ENCODE assay signal across 14 cellular contexts in genomic region chr5:117107859-117108258, GRCh38.
"Had no signal": no experiment of that assay in that cellular context is flagged by ENCODE, and none has a peak within 500 bp of the region (broad histone marks: within the 10 kb centered on the region; RNA-seq: fewer than 3 reads in every experiment).

No MANE protein-coding gene starts in this region.

- H3K36me3 ChIP-seq: breast epithelium, ovary, sigmoid colon had no signal

- H3K27ac ChIP-seq: breast epithelium, ovary, sigmoid colon had no signal

- ATAC-seq: esophagus mucosa had no signal

- H3K27me3 ChIP-seq: breast epithelium, ovary, sigmoid colon had no signal

- H3K9me3 ChIP-seq: breast epithelium, ovary, sigmoid colon had no signal

- DNase-seq: activated CD4-positive, alpha-beta memory T cell treated with anti-CD3 and anti-CD28 coated beads for 36 hours; activated CD4-positive, CD25-positive, alpha-beta regulatory T cell treated with anti-CD3 and anti-CD28 coated beads, Interleukin-2, amount 50 U/mL, for 72 hours; activated gamma-delta T cell treated with Interleukin-2 at 50 U/mL for 16 hours; activated naive CD8-positive, alpha-beta T cell treated with anti-CD3 and anti-CD28 coated beads, Interleukin-2, amount 10 ng/mL, durations not matched to agents 7 days and 5 days; activated T-cell treated with anti-CD3 and anti-CD28 coated beads, Interleukin-2, amount 50 U/mL, for 48 hours; anterior cingulate cortex; hippocampal formation; kidney glomerular epithelial cell; ovary; sigmoid colon; stimulated activated CD4-positive, alpha-beta T cell treated with anti-CD3 and anti-CD28 coated beads, Interleukin-2, amount 100 ng/mL, for 24 hours; stimulated activated naive CD4-positive, alpha-beta T cell had no signal

- H3K4me3 ChIP-seq: breast epithelium, ovary, sigmoid colon had no signal

- H3K4me1 ChIP-seq: breast epithelium, sigmoid colon had no signal
